8 cellular contexts compared by ENCODE assay signal in genomic region chr20:61896058-61896961, GRCh38.
DNase-seq lines count a peak whose midpoint lies in the region; ATAC-seq, FAIRE-seq and TF ChIP-seq lines count a peak whose summit lies in the region.

No MANE protein-coding gene starts in this region.

- H3K4me2 ChIP-seq in endothelial cell of umbilical vein (ENCODE audit: insufficient read depth, low read length) = no peak overlapping the region

- H3K9ac ChIP-seq in endothelial cell of umbilical vein (replicated peaks; ENCODE audit: extremely low read depth, insufficient read depth, low read length) = no peak overlapping the region

- H3K9me1 ChIP-seq in endothelial cell of umbilical vein (replicated peaks; ENCODE audit: control insufficient read depth, extremely low read depth, insufficient read depth, low read length) = no peaks in the 10 kb centered on the region

- no peak overlapping the region for H3K27ac ChIP-seq in endothelial cell of umbilical vein (ENCODE audit: insufficient read depth, low read depth, low read length)

- peak; percentile 63 to 86 for TF ChIP-seq CTCF in endothelial cell of umbilical vein (IDR thresholded peaks at IDR 0.05; ENCODE audit: extremely low read depth in 1 of 2, insufficient read depth in 1 of 2, low read depth in 1 of 2, low read length in 2 of 2)
- peak; percentile 44 for TF ChIP-seq CTCF in mucosa of descending colon (IDR thresholded peaks at IDR 0.05)

- DNase-seq in DMS53 (lab: John Stamatoyannopoulos, UW) = peak; percentile 67
- DNase-seq in DMS53 treated with DMSO at 0.1 percent for 48 hours (lab: John Stamatoyannopoulos, UW; ENCODE audit: unreplicated experiment) = no peak
- DNase-seq in HuH-7.5 (ENCODE audit: low spot score) = peak; percentile 86
- DNase-seq in SW480 (ENCODE audit: low spot score) = peak; percentile 42
- peak; percentile 22 for DNase-seq in endothelial cell of umbilical vein (ENCODE audit: low read depth, low spot score)
- peak; percentile 49 to 54 (median 53) for DNase-seq in mucosa of descending colon

- no peaks in the 10 kb centered on the region for H3K36me3 ChIP-seq in endothelial cell of umbilical vein (ENCODE audit: control insufficient read depth in 2 of 2, extremely low read depth in 1 of 2, insufficient read depth in 2 of 2, low read length in 2 of 2)
- no peaks in the 10 kb centered on the region for H3K36me3 ChIP-seq in mucosa of descending colon (ENCODE audit: low read depth)

- no peaks in the 10 kb centered on the region for H4K20me1 ChIP-seq in endothelial cell of umbilical vein (replicated peaks; ENCODE audit: control insufficient read depth, extremely low read depth, insufficient read depth, low read length)

- peak; percentile 82 for FAIRE-seq in endothelial cell of umbilical vein (lab: Jason Lieb, UNC)

- no peaks in the 10 kb centered on the region for H3K79me2 ChIP-seq in endothelial cell of umbilical vein (ENCODE audit: control insufficient read depth, insufficient read depth, low read length)

- TF ChIP-seq POLR2A in endothelial cell of umbilical vein (IDR thresholded peaks at IDR 0.05; ENCODE audit: low read depth, low read length) = no peak

- H3K9me3 ChIP-seq in endothelial cell of umbilical vein (replicated peaks; ENCODE audit: control insufficient read depth, insufficient read depth, low read length) = no peaks in the 10 kb centered on the region
- no peaks in the 10 kb centered on the region for H3K9me3 ChIP-seq in mucosa of descending colon

- no peaks in the 10 kb centered on the region for H3K4me1 ChIP-seq in endothelial cell of umbilical vein (ENCODE audit: control insufficient read depth, extremely low read depth, insufficient read depth, low read length)
- H3K4me1 ChIP-seq in mucosa of descending colon (ENCODE audit: low read depth) = no peaks in the 10 kb centered on the region

- CTCF ChIA-PET in endothelial cell of umbilical vein (lab: Charles Lee) = interaction anchor here (0.6 to 2.1 kb wide), 8 partner anchors 10 to 1956 kb away, joined by 3 to 23 read pairs (median 4); partner anchors contain the start of genes FAM217B and PPP1R3D

- H3K27me3 ChIP-seq in endothelial cell of umbilical vein (ENCODE audit: control insufficient read depth in 2 of 2, insufficient read depth in 2 of 2, low read length in 2 of 2) = no peaks in the 10 kb centered on the region

- ATAC-seq in mucosa of descending colon (peak; percentile 76), GM18861 (IDR thresholded peaks at IDR 0.05; ENCODE audit: unreplicated experiment) (no peak), HG03378 (IDR thresholded peaks at IDR 0.05; ENCODE audit: unreplicated experiment) (no peak)

- intact Hi-C loops in endothelial cell of umbilical vein (cut with micrococcal nuclease) (no loop called here), mucosa of descending colon (cut with DNase I, micrococcal nuclease) (no loop called here)

- no TSS peak for BruUV-seq in endothelial cell of umbilical vein (replicated peaks; lab: Mats Ljungman, UMichigan)

- POLR2A ChIA-PET in endothelial cell of umbilical vein (lab: Charles Lee) = no interaction called here

- H3K4me3 ChIP-seq in endothelial cell of umbilical vein (replicated peaks in 1 of 3; ENCODE audit: insufficient read depth in 1 of 3, low read depth in 1 of 3, low read length in 3 of 3) = no peak overlapping the region
- H3K4me3 ChIP-seq in mucosa of descending colon = no peak overlapping the region

- dilution Hi-C loops in endothelial cell of umbilical vein (cut with MboI; ENCODE audit: extremely low pct_ligation_motif_present, low sequenced_read_pairs) = no loop called here

- H2AFZ ChIP-seq in endothelial cell of umbilical vein (ENCODE audit: low read depth, low read length) = no peak overlapping the region

TF ChIP-seq in endothelial cell of umbilical vein, 7 proteins besides CTCF, POLR2A, EP300 and RAD21:
- TF ChIP-seq EZH2 (IDR thresholded peaks at IDR 0.05; ENCODE audit: borderline replicate concordance, low read depth, low read length, severe bottlenecking) = no peak
- no peak for TF ChIP-seq GATA2 (IDR thresholded peaks at IDR 0.05; ENCODE audit: insufficient read depth, insufficient read length, low read depth, low read length)
- no peak for TF ChIP-seq POLR2AphosphoS5 (IDR thresholded peaks at IDR 0.05; ENCODE audit: insufficient read depth, low read depth, low read length)
